30 cellular contexts compared by ENCODE assay signal in the genomic region with DNA sequence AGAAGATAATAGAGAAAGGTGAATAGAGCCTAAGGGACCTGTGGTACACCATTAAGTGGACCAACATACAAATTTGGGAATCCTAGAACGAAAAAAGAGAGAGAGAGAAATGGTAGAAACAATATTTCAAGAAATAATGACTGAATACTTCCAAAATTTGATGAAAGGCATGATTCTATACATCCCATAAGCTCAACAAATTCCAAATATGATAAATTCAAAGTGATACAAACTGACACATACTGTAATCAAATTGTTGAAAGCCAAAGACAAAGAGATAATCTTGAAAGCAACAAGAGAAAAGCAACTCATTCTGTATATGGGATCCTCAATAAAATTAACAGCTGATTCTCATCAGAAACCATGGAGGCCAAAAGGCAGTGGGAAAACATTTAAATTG. TPM values are rescaled to one million over a fixed set of nuclear protein-coding genes. Genes with fewer than 3 reads are reported as not detected.
"Had no signal": no experiment of that assay in that cellular context is flagged by ENCODE, and none has a peak within 500 bp of the region (broad histone marks: within the 10 kb centered on the region; RNA-seq: fewer than 3 reads in every experiment).

No MANE protein-coding gene starts in this region.

- H3K27ac ChIP-seq: colonic mucosa, coronary artery, dorsolateral prefrontal cortex, epithelial cell of prostate, esophagus muscularis mucosa, esophagus squamous epithelium, foreskin keratinocyte, gastrocnemius medialis, gastroesophageal sphincter, heart left ventricle, heart right ventricle had no signal

- H3K27me3 ChIP-seq: colonic mucosa, esophagus muscularis mucosa, esophagus squamous epithelium, foreskin keratinocyte, gastrocnemius medialis, gastroesophageal sphincter, heart right ventricle had no signal

- DNase-seq: colonic mucosa; cortex of kidney; dermis blood vessel endothelial cell; dorsolateral prefrontal cortex; effector CD4-positive, alpha-beta T cell; effector CD8-positive, alpha-beta T cell; effector memory CD4-positive, alpha-beta T cell; effector memory CD8-positive, alpha-beta T cell; endodermal cell; erythroblast; esophagus squamous epithelium; foreskin fibroblast; foreskin keratinocyte; foreskin melanocyte; gastrocnemius medialis; glutamatergic neuron; head of caudate nucleus; heart left ventricle; heart right ventricle had no signal

- H3K27me3 Mint-ChIP-seq: dendritic cell treated with granulocyte-macrophage colony-stimulating factor and Interleukin-4, amounts not matched to agents 40 ng/mL and 50 ng/mL, for 4 days; effector memory CD8-positive, alpha-beta T cell had no signal

- H3K4me3 ChIP-seq: colonic mucosa, coronary artery, dorsolateral prefrontal cortex, esophagus muscularis mucosa, esophagus squamous epithelium, gastrocnemius medialis, gastroesophageal sphincter, heart left ventricle, heart right ventricle had no signal

- H3K9me3 ChIP-seq: colonic mucosa, esophagus muscularis mucosa, esophagus squamous epithelium, gastrocnemius medialis, gastroesophageal sphincter had no signal

- H3K27ac Mint-ChIP-seq: dendritic cell treated with granulocyte-macrophage colony-stimulating factor and Interleukin-4, amounts not matched to agents 40 ng/mL and 50 ng/mL, for 4 days; effector memory CD8-positive, alpha-beta T cell; endodermal cell had no signal

- FAIRE-seq: endometrium, endothelial cell of umbilical vein, frontal cortex had no signal

- H3K4me1 ChIP-seq: colonic mucosa, esophagus muscularis mucosa, esophagus squamous epithelium, foreskin keratinocyte, gastrocnemius medialis, gastroesophageal sphincter, heart left ventricle, heart right ventricle had no signal

- H3K4me3 Mint-ChIP-seq: dendritic cell treated with granulocyte-macrophage colony-stimulating factor and Interleukin-4, amounts not matched to agents 40 ng/mL and 50 ng/mL, for 4 days; effector memory CD8-positive, alpha-beta T cell; endodermal cell had no signal

- H3K4me1 Mint-ChIP-seq: endodermal cell had no signal

- H3K36me3 ChIP-seq: colonic mucosa, esophagus muscularis mucosa, esophagus squamous epithelium, gastroesophageal sphincter, heart left ventricle, heart right ventricle had no signal

- ATAC-seq: effector memory CD8-positive, alpha-beta T cell; esophagus mucosa; foreskin keratinocyte; gastrocnemius medialis; gastroesophageal sphincter; heart left ventricle; heart right ventricle had no signal

RNA-seq across cellular contexts. Expression of gene ZC3H12B, which starts 37.8 kb away (rescaled TPM):
- total RNA-seq: dermis blood vessel endothelial cell, dermis microvascular lymphatic vessel endothelial cell, endothelial cell of umbilical vein, glomerular endothelial cell had no signal
- polyA plus RNA-seq: endothelial cell of umbilical vein had no signal
